ENCODE assay signal across 33 cellular contexts in genomic region chr1:168088511-168089325, GRCh38. TPM values are rescaled to one million over a fixed set of nuclear protein-coding genes. Genes with fewer than 3 reads are reported as not detected.
DNase-seq lines count a peak whose midpoint lies in the region; ATAC-seq and TF ChIP-seq lines count a peak whose summit lies in the region.
"Had no signal": no experiment of that assay in that cellular context is flagged by ENCODE, and none has a peak within 500 bp of the region (broad histone marks: within the 10 kb centered on the region; RNA-seq: fewer than 3 reads in every experiment).

No MANE protein-coding gene starts in this region.

- no TSS peak for BruUV-seq in Panc1 (replicated peaks; lab: Mats Ljungman, UMichigan)

- no peaks in the 10 kb centered on the region for H3K27me3 Mint-ChIP-seq in progenitor cell of endocrine pancreas
- no peaks in the 10 kb centered on the region for H3K27me3 Mint-ChIP-seq in activated T-helper 17 cell treated with anti-CD3 and anti-CD28 coated beads, Interleukin-2, amount 50 U/mL, for 72 hours
- H3K27me3 Mint-ChIP-seq: activated CD4-positive, alpha-beta memory T cell treated with anti-CD3 and anti-CD28 coated beads for 36 hours; B cell; dendritic cell treated with granulocyte-macrophage colony-stimulating factor and Interleukin-4, amounts not matched to agents 40 ng/mL and 50 ng/mL, for 4 days had no signal

- H3K27me3 ChIP-seq in H7 (ENCODE audit: control insufficient read depth, insufficient read depth, low read length): no peaks in the 10 kb centered on the region
- no peaks in the 10 kb centered on the region for H3K27me3 ChIP-seq in Panc1 (ENCODE audit: control insufficient read depth, insufficient read depth, low read length)
- no peaks in the 10 kb centered on the region for H3K27me3 ChIP-seq in hepatocyte
- H3K27me3 ChIP-seq: gastrocnemius medialis, right atrium auricular region had no signal

- ATAC-seq in Panc1 (peak; percentile 32; the same call in 1 of the 2 replicates), SK-N-SH treated with all-trans-retinoic acid at 6 μM for 48 hours (no peak), HG03196 (IDR thresholded peaks at IDR 0.05; ENCODE audit: unreplicated experiment) (no peak)
- ATAC-seq in activated T-helper 17 cell treated with anti-CD3 and anti-CD28 coated beads, Interleukin-2, amount 50 U/mL, for 72 hours (replicated peaks): no peak
- ATAC-seq: activated T-cell treated with anti-CD3 and anti-CD28 coated beads, Interleukin-2, amount 50 U/mL, for 72 hours; CD8-positive, alpha-beta T cell; gastrocnemius medialis; GM12878; stimulated activated naive CD8-positive, alpha-beta T cell treated with anti-CD3 and anti-CD28 coated beads, Interleukin-15, Interleukin-2, amounts not matched to agents 100 U/mL and 50 U/mL, for 24 hours had no signal

- 73% methylated on average over 14 of the region's 14 CpGs for WGBS in hepatocyte (ENCODE audit: low lambda C conversion rate, missing lambda C conversion rate)

- H3K9me2 ChIP-seq in hepatocyte (replicated peaks; ENCODE audit: insufficient read depth): no peaks in the 10 kb centered on the region

- peak overlapping the region; percentile 12 for H3K27ac Mint-ChIP-seq in progenitor cell of endocrine pancreas
- no peak overlapping the region for H3K27ac Mint-ChIP-seq in activated T-helper 17 cell treated with anti-CD3 and anti-CD28 coated beads, Interleukin-2, amount 50 U/mL, for 72 hours
- H3K27ac Mint-ChIP-seq: activated CD4-positive, alpha-beta memory T cell treated with anti-CD3 and anti-CD28 coated beads for 36 hours; activated T-cell treated with anti-CD3 and anti-CD28 coated beads, Interleukin-2, amount 50 U/mL, for 72 hours; B cell; CD8-positive, alpha-beta T cell; dendritic cell treated with granulocyte-macrophage colony-stimulating factor and Interleukin-4, amounts not matched to agents 40 ng/mL and 50 ng/mL, for 4 days; nephron had no signal

- no peak overlapping the region for H3K27ac ChIP-seq in Panc1 (ENCODE audit: low read length)
- H3K27ac ChIP-seq in hepatocyte: peak overlapping the region; percentile 88
- H3K27ac ChIP-seq: gastrocnemius medialis, PC-9, right atrium auricular region, thoracic aorta had no signal

- H2AFZ ChIP-seq in hepatocyte: no peak overlapping the region
- H2AFZ ChIP-seq: PC-9 had no signal

- H4K20me1 ChIP-seq in hepatocyte (ENCODE audit: insufficient read depth, poor library complexity, severe bottlenecking): no peaks in the 10 kb centered on the region

- H3K36me3 ChIP-seq in H7 (replicated peaks; ENCODE audit: control insufficient read depth, insufficient read depth, low read length): peaks cover 2% of the 10 kb centered on the region
- H3K36me3 ChIP-seq in Panc1 (ENCODE audit: control insufficient read depth, insufficient read depth, low read length): no peaks in the 10 kb centered on the region
- H3K36me3 ChIP-seq in hepatocyte (replicated peaks; ENCODE audit: insufficient read depth, low read depth): no peaks in the 10 kb centered on the region
- H3K36me3 ChIP-seq: gastrocnemius medialis, HAP-1, right atrium auricular region had no signal

- no peaks in the 10 kb centered on the region for H3K9me3 ChIP-seq in Panc1 (ENCODE audit: control insufficient read depth, insufficient read depth, low read depth, low read length)
- H3K9me3 ChIP-seq in hepatocyte (ENCODE audit: low read depth): no peaks in the 10 kb centered on the region
- H3K9me3 ChIP-seq: gastrocnemius medialis, HAP-1, right atrium auricular region, thoracic aorta had no signal

- CTCF ChIA-PET in Panc1 (lab: Charles Lee): interaction anchor here (0.6 kb wide), 1 partner anchor 165 kb away, joined by 3 read pairs; no protein-coding TSS in a partner anchor

- peak overlapping the region; percentile 57 for H3K4me2 ChIP-seq in hepatocyte
- H3K4me2 ChIP-seq: PC-9, smooth muscle cell had no signal

- H3K4me1 ChIP-seq in Panc1 (ENCODE audit: control insufficient read depth, insufficient read depth, low read length) (peaks cover 5% of the 10 kb centered on the region), hepatocyte (ENCODE audit: insufficient read depth) (no peaks in the 10 kb centered on the region)
- H3K4me1 ChIP-seq: HAP-1 had no signal

- H3K9me3 Mint-ChIP-seq in progenitor cell of endocrine pancreas (ENCODE audit: low read depth): no peaks in the 10 kb centered on the region
- no peaks in the 10 kb centered on the region for H3K9me3 Mint-ChIP-seq in activated T-helper 17 cell treated with anti-CD3 and anti-CD28 coated beads, Interleukin-2, amount 50 U/mL, for 72 hours
- H3K9me3 Mint-ChIP-seq: activated CD4-positive, alpha-beta memory T cell treated with anti-CD3 and anti-CD28 coated beads for 36 hours; activated T-cell treated with anti-CD3 and anti-CD28 coated beads, Interleukin-2, amount 50 U/mL, for 72 hours; CD8-positive, alpha-beta T cell; dendritic cell treated with granulocyte-macrophage colony-stimulating factor and Interleukin-4, amounts not matched to agents 40 ng/mL and 50 ng/mL, for 4 days; nephron had no signal

- in situ Hi-C loops in Panc1 (cut with HindIII; ENCODE audit: low pct_unique_long_range_greater_than_20kb, low sequenced_read_pairs): no loop called here

- TF ChIP-seq CTCF in Panc1 (IDR thresholded peaks at IDR 0.05) (no peak), hepatocyte (IDR thresholded peaks at IDR 0.05; ENCODE audit: poor library complexity) (no peak), progenitor cell of endocrine pancreas (IDR thresholded peaks at IDR 0.05; ENCODE audit: unreplicated experiment) (no peak)

- no peak overlapping the region for H3K4me3 Mint-ChIP-seq in progenitor cell of endocrine pancreas (ENCODE audit: low read depth)
- no peak overlapping the region for H3K4me3 Mint-ChIP-seq in activated T-helper 17 cell treated with anti-CD3 and anti-CD28 coated beads, Interleukin-2, amount 50 U/mL, for 72 hours
- H3K4me3 Mint-ChIP-seq: activated CD4-positive, alpha-beta memory T cell treated with anti-CD3 and anti-CD28 coated beads for 36 hours; activated T-cell treated with anti-CD3 and anti-CD28 coated beads, Interleukin-2, amount 50 U/mL, for 72 hours; B cell; CD8-positive, alpha-beta T cell; dendritic cell treated with granulocyte-macrophage colony-stimulating factor and Interleukin-4, amounts not matched to agents 40 ng/mL and 50 ng/mL, for 4 days; nephron had no signal

- H3K36me3 Mint-ChIP-seq in progenitor cell of endocrine pancreas (ENCODE audit: insufficient read depth): peaks cover 23% of the 10 kb centered on the region
- H3K36me3 Mint-ChIP-seq in activated T-helper 17 cell treated with anti-CD3 and anti-CD28 coated beads, Interleukin-2, amount 50 U/mL, for 72 hours (ENCODE audit: low read depth): no peaks in the 10 kb centered on the region
- H3K36me3 Mint-ChIP-seq: activated CD4-positive, alpha-beta memory T cell treated with anti-CD3 and anti-CD28 coated beads for 36 hours; CD8-positive, alpha-beta T cell had no signal

- peaks cover 4% of the 10 kb centered on the region for H3K4me1 Mint-ChIP-seq in progenitor cell of endocrine pancreas (ENCODE audit: low read depth)
- no peaks in the 10 kb centered on the region for H3K4me1 Mint-ChIP-seq in activated T-helper 17 cell treated with anti-CD3 and anti-CD28 coated beads, Interleukin-2, amount 50 U/mL, for 72 hours

- H3K4me3 ChIP-seq in H7 (ENCODE audit: insufficient read depth, low read depth, low read length) (no peak overlapping the region), Panc1 (ENCODE audit: low read depth in 2 of 2, low read length in 2 of 2) (no peak overlapping the region), hepatocyte (no peak overlapping the region)
- H3K4me3 ChIP-seq: gastrocnemius medialis, GM12878, HAP-1, lung, PC-9, right atrium auricular region, smooth muscle cell, thoracic aorta had no signal

- DNase-seq in H7: peak; percentile 13
- DNase-seq in Panc1 (ENCODE audit: low read depth, low spot score): no peak
- DNase-seq in hepatocyte (ENCODE audit: low spot score): no peak
- DNase-seq in progenitor cell of endocrine pancreas (ENCODE audit: low spot score, unreplicated experiment): no peak
- no peak for DNase-seq in kidney tubule cell (ENCODE audit: low spot score)
- DNase-seq: activated CD4-positive, alpha-beta memory T cell treated with anti-CD3 and anti-CD28 coated beads for 36 hours; activated CD4-positive, alpha-beta T cell treated with anti-CD3 and anti-CD28 coated beads for 1 hour; activated naive CD4-positive, alpha-beta T cell; activated T-cell treated with anti-CD3 and anti-CD28 coated beads, Interleukin-2, amount 50 U/mL, for 72 hours; caudate nucleus; DMS 273 treated with DMSO at 0.1 percent for 48 hours; EL; gastrocnemius medialis; NCI-H1105; NCI-H1930; NCI-H524 treated with DMSO at 0.1 percent for 48 hours; NK-92 treated with Interleukin-12 subunit alpha and Interleukin-12 subunit beta, amount 100 ng/mL, for 24 hours; PC-9; SHP77; stimulated activated naive CD8-positive, alpha-beta T cell treated with anti-CD3 and anti-CD28 coated beads, Interleukin-15, Interleukin-2, amounts not matched to agents 100 U/mL and 50 U/mL, for 24 hours had no signal

- POLR2A ChIA-PET in Panc1 (lab: Charles Lee): interaction anchor here (0.5 kb wide), 1 partner anchor 372 kb away, joined by 10 read pairs; no protein-coding TSS in a partner anchor

- intact Hi-C loops in Panc1 (cut with micrococcal nuclease; ENCODE audit: unreplicated experiment): no loop called here

- H3K79me2 ChIP-seq in hepatocyte: no peaks in the 10 kb centered on the region

TF ChIP-seq in SK-N-SH treated with all-trans-retinoic acid at 6 μM for 48 hours, 23 proteins besides CTCF, POLR2A, EP300 and RAD21 (continues in another document):
- no peak for TF ChIP-seq ZFP30 (CRISPR knock-in tag; IDR thresholded peaks at IDR 0.05)
- no peak for TF ChIP-seq BACH2 (CRISPR knock-in tag; IDR thresholded peaks at IDR 0.05; ENCODE audit: borderline replicate concordance)
- TF ChIP-seq CREB5 (CRISPR knock-in tag; IDR thresholded peaks at IDR 0.05; ENCODE audit: low read depth): no peak
- TF ChIP-seq TCF4 (CRISPR knock-in tag; IDR thresholded peaks at IDR 0.05; ENCODE audit: borderline replicate concordance): no peak

RNA-seq across cellular contexts. Expression of gene GPR161, which starts 48.0 kb away (rescaled TPM):
- total RNA-seq in H7 (2014; rRNA removed; shearing (Covaris generic)): 16.6 and 20.4 TPM in 2 replicates
- total RNA-seq in Panc1 (2021; ENCODE audit: unreplicated experiment) (2.4 TPM), hepatocyte (13.6 and 15.9 TPM in 2 replicates), progenitor cell of endocrine pancreas (57.7 and 58.5 TPM in 2 replicates)
- polyA plus RNA-seq in Panc1 (2012; ENCODE audit: insufficient read length): 2.2 TPM
- polyA plus RNA-seq in hepatocyte: 19.3 and 22.4 TPM in 2 replicates
- total RNA-seq in activated T-helper 17 cell treated with anti-CD3 and anti-CD28 coated beads, Interleukin-2, amount 50 U/mL, for 72 hours: 1 to 10 TPM in 1 of 2 donors, under 1 TPM in 1; 0.93 to 1.1 TPM
- total RNA-seq: CD8-positive, alpha-beta T cell had no signal
